In genomic region chr6:149220882-149221773, GRCh38 we compare ENCODE assay signal across 21 cellular contexts.
"Had no signal": no experiment of that assay in that cellular context is flagged by ENCODE, and none has a peak within 500 bp of the region (broad histone marks: within the 10 kb centered on the region; RNA-seq: fewer than 3 reads in every experiment).

No MANE protein-coding gene starts in this region.

- H3K27ac Mint-ChIP-seq: activated CD4-positive, alpha-beta memory T cell treated with anti-CD3 and anti-CD28 coated beads, Interleukin-2, amount 10 ng/mL, durations not matched to agents 7 days and 5 days; activated CD8-positive, alpha-beta memory T cell treated with anti-CD3 and anti-CD28 coated beads, Interleukin-2, amount 10 ng/mL, durations not matched to agents 7 days and 5 days; activated naive CD4-positive, alpha-beta T cell treated with anti-CD3 and anti-CD28 coated beads for 36 hours; activated T-helper 2 cell treated with anti-CD3 and anti-CD28 coated beads, Interferon-gamma antibody, Interleukin-2, Interleukin-4, amounts not matched to agents 10 μg/mL and 5 μg/mL and 100 μg/mL, durations not matched to agents 14 hours and 24 hours and 36 hours; natural killer cell treated with Interleukin-12 subunit alpha and Interleukin-12 subunit beta and Interleukin-15 and Interleukin-18, amount 100 ng/mL, for 72 hours; stimulated activated naive CD8-positive, alpha-beta T cell treated with anti-CD3 and anti-CD28 coated beads, Interleukin-15, amount 100 ng/mL, for 72 hours had no signal

- DNase-seq: activated CD4-positive, alpha-beta memory T cell treated with anti-CD3 and anti-CD28 coated beads, Interleukin-2, amount 10 ng/mL, durations not matched to agents 7 days and 5 days; activated CD4-positive, alpha-beta T cell treated with anti-CD3 and anti-CD28 coated beads for 48 hours; activated CD4-positive, CD25-positive, alpha-beta regulatory T cell; activated CD8-positive, alpha-beta memory T cell treated with anti-CD3 and anti-CD28 coated beads, Interleukin-2, amount 10 ng/mL, durations not matched to agents 7 days and 5 days; activated naive CD4-positive, alpha-beta T cell treated with anti-CD3 and anti-CD28 coated beads for 36 hours; dermis blood vessel endothelial cell; right cardiac atrium; stimulated activated CD4-positive, alpha-beta T cell treated with anti-CD3 and anti-CD28 coated beads, Interleukin-15, amount 100 ng/mL, for 24 hours; stimulated activated CD4-positive, alpha-beta T cell treated with anti-CD3 and anti-CD28 coated beads, Interleukin-2, amount 100 ng/mL, for 48 hours; stimulated activated naive CD8-positive, alpha-beta T cell treated with anti-CD3 and anti-CD28 coated beads, Interleukin-15, amount 100 ng/mL, for 72 hours; T-helper 1 cell; T1000 had no signal

- H3K4me3 Mint-ChIP-seq: activated CD4-positive, alpha-beta memory T cell treated with anti-CD3 and anti-CD28 coated beads, Interleukin-2, amount 10 ng/mL, durations not matched to agents 7 days and 5 days; activated CD8-positive, alpha-beta memory T cell treated with anti-CD3 and anti-CD28 coated beads, Interleukin-2, amount 10 ng/mL, durations not matched to agents 7 days and 5 days; activated naive CD4-positive, alpha-beta T cell treated with anti-CD3 and anti-CD28 coated beads for 36 hours; natural killer cell treated with Interleukin-12 subunit alpha and Interleukin-12 subunit beta and Interleukin-15 and Interleukin-18, amount 100 ng/mL, for 72 hours; stimulated activated naive CD8-positive, alpha-beta T cell treated with anti-CD3 and anti-CD28 coated beads, Interleukin-15, amount 100 ng/mL, for 72 hours had no signal

- H3K36me3 ChIP-seq: breast epithelium, prostate gland, suprapubic skin had no signal

- H3K9me3 ChIP-seq: breast epithelium, prostate gland, suprapubic skin had no signal

- H3K27ac ChIP-seq: breast epithelium, foreskin keratinocyte, prostate gland, skin epidermis, suprapubic skin had no signal

- H3K4me1 ChIP-seq: breast epithelium, foreskin keratinocyte, prostate gland had no signal

- H3K27me3 ChIP-seq: breast epithelium, suprapubic skin had no signal

- H3K36me3 Mint-ChIP-seq: natural killer cell treated with Interleukin-12 subunit alpha and Interleukin-12 subunit beta and Interleukin-15 and Interleukin-18, amount 100 ng/mL, for 72 hours had no signal

- FAIRE-seq: keratinocyte had no signal

- ATAC-seq: activated CD8-positive, alpha-beta memory T cell treated with anti-CD3 and anti-CD28 coated beads, Interleukin-2, amount 10 ng/mL, durations not matched to agents 7 days and 5 days; foreskin keratinocyte; natural killer cell treated with Interleukin-12 subunit alpha and Interleukin-12 subunit beta and Interleukin-15 and Interleukin-18, amount 100 ng/mL, for 72 hours; right cardiac atrium; stimulated activated naive CD8-positive, alpha-beta T cell treated with anti-CD3 and anti-CD28 coated beads, Interleukin-15, amount 100 ng/mL, for 72 hours had no signal

- H3K9me3 Mint-ChIP-seq: activated naive CD4-positive, alpha-beta T cell treated with anti-CD3 and anti-CD28 coated beads for 36 hours; natural killer cell treated with Interleukin-12 subunit alpha and Interleukin-12 subunit beta and Interleukin-15 and Interleukin-18, amount 100 ng/mL, for 72 hours had no signal

- H3K4me3 ChIP-seq: breast epithelium, lung, prostate gland, skin epidermis, suprapubic skin had no signal

- H3K27me3 Mint-ChIP-seq: activated CD4-positive, alpha-beta memory T cell treated with anti-CD3 and anti-CD28 coated beads, Interleukin-2, amount 10 ng/mL, durations not matched to agents 7 days and 5 days; activated CD8-positive, alpha-beta memory T cell treated with anti-CD3 and anti-CD28 coated beads, Interleukin-2, amount 10 ng/mL, durations not matched to agents 7 days and 5 days; natural killer cell treated with Interleukin-12 subunit alpha and Interleukin-12 subunit beta and Interleukin-15 and Interleukin-18, amount 100 ng/mL, for 72 hours; stimulated activated naive CD8-positive, alpha-beta T cell treated with anti-CD3 and anti-CD28 coated beads, Interleukin-15, amount 100 ng/mL, for 72 hours had no signal
